ENCODE assay signal across 8 cellular contexts in the genomic region with DNA sequence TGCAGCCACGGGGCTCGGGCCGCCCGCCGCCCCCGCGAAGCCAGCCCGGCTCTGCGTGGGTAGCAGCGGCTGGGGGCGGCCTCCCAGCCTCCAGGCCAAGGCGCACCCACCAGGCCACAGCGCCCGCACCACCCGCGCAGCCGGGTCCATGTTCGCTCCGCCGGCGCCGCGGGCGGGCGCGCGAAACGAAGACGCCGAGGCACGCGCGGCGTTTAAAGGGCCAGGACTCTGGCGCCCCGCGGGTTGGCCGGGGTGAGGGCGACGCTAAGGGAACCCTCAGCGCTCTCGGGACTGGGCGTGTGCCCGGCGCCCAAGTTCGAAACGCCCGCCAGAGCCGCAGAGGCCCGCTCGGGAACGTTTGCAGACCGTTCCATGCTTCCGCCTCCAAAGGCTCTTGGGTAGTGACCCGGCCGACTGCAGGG. TPM values are rescaled to one million over a fixed set of nuclear protein-coding genes. Genes with fewer than 3 reads are reported as not detected.
DNase-seq lines count a peak whose midpoint lies in the region; ATAC-seq and TF ChIP-seq lines count a peak whose summit lies in the region.

TSS of gene PTGES2 (minus strand) at position 162 of the 422 bp plus-strand sequence. CDS start at position 150, 12 bp downstream.

- H3K4me3 ChIP-seq in fibroblast of the aortic adventitia (ENCODE audit: low read depth, low read length), result peak within 1 kb of the TSS; percentile 94

- peaks cover 22% of the 10 kb centered on the region for H3K36me3 Mint-ChIP-seq in activated T-helper 2 cell treated with anti-CD3 and anti-CD28 coated beads, Interferon-gamma antibody, Interleukin-2, Interleukin-4, amounts not matched to agents 10 μg/mL and 5 μg/mL and 100 μg/mL, durations not matched to agents 14 hours and 24 hours and 36 hours (ENCODE audit: low read depth)
- peaks cover 3% of the 10 kb centered on the region for H3K36me3 Mint-ChIP-seq in nephron (ENCODE audit: low read depth)

- DNase-seq in Caki2 (ENCODE audit: low read depth) (no peak), HT-29 (ENCODE audit: low spot score) (peak; percentile 86), RPMI8226 (peak; percentile 96), fibroblast of the aortic adventitia (ENCODE audit: low read depth) (peak; percentile 83)
- DNase-seq in activated T-helper 2 cell treated with anti-CD3 and anti-CD28 coated beads, Interferon-gamma antibody, Interleukin-2, Interleukin-4, amounts not matched to agents 10 μg/mL and 5 μg/mL and 100 μg/mL, durations not matched to agents 14 hours and 24 hours and 36 hours (ENCODE audit: low spot score), result peak; percentile 77
- DNase-seq in stimulated activated naive CD8-positive, alpha-beta T cell treated with anti-CD3 and anti-CD28 coated beads, Interleukin-15, Interleukin-2, amounts not matched to agents 100 U/mL and 50 U/mL, for 24 hours, result peak; percentile 84

- no peak for TF ChIP-seq CTCF in fibroblast of the aortic adventitia (IDR thresholded peaks at IDR 0.05; ENCODE audit: insufficient read depth, low read length)
- no peak for TF ChIP-seq CTCF in nephron (IDR thresholded peaks at IDR 0.05; ENCODE audit: unreplicated experiment in 3 of 3)

- H3K27ac Mint-ChIP-seq in activated T-helper 2 cell treated with anti-CD3 and anti-CD28 coated beads, Interferon-gamma antibody, Interleukin-2, Interleukin-4, amounts not matched to agents 10 μg/mL and 5 μg/mL and 100 μg/mL, durations not matched to agents 14 hours and 24 hours and 36 hours, result peak within 1 kb of the TSS; percentile 98
- H3K27ac Mint-ChIP-seq in nephron, result peak within 1 kb of the TSS; percentile 99 to 100 (median 99)

- peak within 1 kb of the TSS; percentile 94 for H3K4me3 Mint-ChIP-seq in activated T-helper 2 cell treated with anti-CD3 and anti-CD28 coated beads, Interferon-gamma antibody, Interleukin-2, Interleukin-4, amounts not matched to agents 10 μg/mL and 5 μg/mL and 100 μg/mL, durations not matched to agents 14 hours and 24 hours and 36 hours (ENCODE audit: low read depth)
- peak within 1 kb of the TSS; percentile 96 to 98 (median 98) for H3K4me3 Mint-ChIP-seq in nephron

- H3K4me1 Mint-ChIP-seq in activated T-helper 2 cell treated with anti-CD3 and anti-CD28 coated beads, Interferon-gamma antibody, Interleukin-2, Interleukin-4, amounts not matched to agents 10 μg/mL and 5 μg/mL and 100 μg/mL, durations not matched to agents 14 hours and 24 hours and 36 hours (ENCODE audit: low read depth), result peaks cover 24% of the 10 kb centered on the region
- peaks cover 32% of the 10 kb centered on the region for H3K4me1 Mint-ChIP-seq in nephron

- H3K9me3 Mint-ChIP-seq in activated T-helper 2 cell treated with anti-CD3 and anti-CD28 coated beads, Interferon-gamma antibody, Interleukin-2, Interleukin-4, amounts not matched to agents 10 μg/mL and 5 μg/mL and 100 μg/mL, durations not matched to agents 14 hours and 24 hours and 36 hours, result no peaks in the 10 kb centered on the region
- no peaks in the 10 kb centered on the region for H3K9me3 Mint-ChIP-seq in nephron

- in situ Hi-C loops in Caki2 (cut with HindIII; ENCODE audit: low pct_unique_long_range_greater_than_20kb, low sequenced_read_pairs), result no loop called here

- H3K27me3 Mint-ChIP-seq in activated T-helper 2 cell treated with anti-CD3 and anti-CD28 coated beads, Interferon-gamma antibody, Interleukin-2, Interleukin-4, amounts not matched to agents 10 μg/mL and 5 μg/mL and 100 μg/mL, durations not matched to agents 14 hours and 24 hours and 36 hours (ENCODE audit: low read depth), result peaks cover 11% of the 10 kb centered on the region
- H3K27me3 Mint-ChIP-seq in nephron (ENCODE audit: low read depth), result no peaks in the 10 kb centered on the region

- intact Hi-C loops in activated T-helper 2 cell treated with anti-CD3 and anti-CD28 coated beads, Interferon-gamma antibody, Interleukin-2, Interleukin-4, amounts not matched to agents 10 μg/mL and 5 μg/mL and 100 μg/mL, durations not matched to agents 14 hours and 24 hours and 36 hours (cut with micrococcal nuclease), result loop anchor here (1.0 to 10.0 kb wide), 3 partner anchors 10 to 353 kb away; partner anchors contain the start of genes GOLGA2, SH2D3C and SWI5

- ATAC-seq in GM19467 (IDR thresholded peaks at IDR 0.05; ENCODE audit: unreplicated experiment), result peak; percentile 48
- ATAC-seq in stimulated activated naive CD8-positive, alpha-beta T cell treated with anti-CD3 and anti-CD28 coated beads, Interleukin-15, Interleukin-2, amounts not matched to agents 100 U/mL and 50 U/mL, for 24 hours, result peak; percentile 72

RNA-seq across cellular contexts. Expression of gene PTGES2, which starts in this region (rescaled TPM):
- total RNA-seq in Caki2 (2014; rRNA removed; shearing (Covaris generic); ENCODE audit: low replicate concordance), result 93.5 and 114 TPM in 2 replicates
- total RNA-seq in HT-29 (2014; rRNA removed; shearing (Covaris generic)), result 365 and 392 TPM in 2 replicates
- total RNA-seq in activated T-helper 2 cell treated with anti-CD3 and anti-CD28 coated beads, Interferon-gamma antibody, Interleukin-2, Interleukin-4, amounts not matched to agents 10 μg/mL and 5 μg/mL and 100 μg/mL, durations not matched to agents 14 hours and 24 hours and 36 hours, result 67.8 and 77.6 TPM in 2 replicates
- total RNA-seq in fibroblast of the aortic adventitia (ENCODE audit: low replicate concordance), result 33.9 and 40.8 TPM in 2 replicates
